Comparison of ENCODE assay signal across 13 cellular contexts in the genomic region with DNA sequence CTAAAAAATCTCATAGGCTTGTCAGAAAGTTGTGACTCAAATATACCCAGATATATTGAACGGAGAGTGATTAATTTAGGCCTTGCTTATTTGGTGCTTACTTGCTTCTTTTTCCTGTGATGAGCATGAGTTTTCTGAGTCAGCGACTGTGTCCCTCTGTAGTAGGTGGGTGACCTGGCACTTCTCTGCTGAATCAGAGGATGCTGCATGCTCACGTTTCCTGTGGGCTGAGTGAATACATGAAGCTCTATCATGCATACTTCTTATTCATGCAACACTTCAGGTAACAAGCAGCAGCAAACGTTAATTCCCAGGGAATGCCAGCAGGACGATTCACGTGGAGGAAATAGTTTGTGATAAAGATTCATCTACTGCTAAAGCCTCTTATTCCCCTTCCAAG.
DNase-seq lines count a peak whose midpoint lies in the region; ATAC-seq and TF ChIP-seq lines count a peak whose summit lies in the region.
"Had no signal": no experiment of that assay in that cellular context is flagged by ENCODE, and none has a peak within 500 bp of the region (broad histone marks: within the 10 kb centered on the region; RNA-seq: fewer than 3 reads in every experiment).

No MANE protein-coding gene starts in this region.

- no peaks in the 10 kb centered on the region for H3K36me3 ChIP-seq in RWPE2 (ENCODE audit: low read depth)
- H3K36me3 ChIP-seq: cardiac muscle cell, prostate gland had no signal

- H3K9me3 ChIP-seq in RWPE2 (ENCODE audit: severe bottlenecking), result no peaks in the 10 kb centered on the region
- H3K9me3 ChIP-seq: prostate gland had no signal

- peaks cover 14% of the 10 kb centered on the region for H3K4me1 ChIP-seq in RWPE2 (ENCODE audit: insufficient read depth, poor library complexity, severe bottlenecking)
- H3K4me1 ChIP-seq: prostate gland had no signal

- ATAC-seq in RWPE2 (ENCODE audit: low read depth) (peak; percentile 96), HG03469 (IDR thresholded peaks at IDR 0.05; ENCODE audit: unreplicated experiment) (no peak), GM18520 (IDR thresholded peaks at IDR 0.05; ENCODE audit: unreplicated experiment) (no peak)

- DNase-seq in activated effector memory CD4-positive, alpha-beta T cell treated with anti-CD3 and anti-CD28 coated beads, Interleukin-2, amount 50 U/mL, for 16 hours, result peak; percentile 74
- no peak for DNase-seq in activated effector memory CD4-positive, alpha-beta T cell treated with Interleukin-2 at 50 U/mL for 16 hours
- DNase-seq in RWPE2 (ENCODE audit: low spot score), result peak; percentile 68
- peak; percentile 54 for DNase-seq in fibroblast of mammary gland (ENCODE audit: low read depth)
- peak; percentile 4 to 30 for DNase-seq in stimulated activated CD4-positive, alpha-beta T cell treated with anti-CD3 and anti-CD28 coated beads, Interleukin-4, amount 100 ng/mL, for 48 hours (ENCODE audit: low read depth in 2 of 2)
- no peak for DNase-seq in mesenteric fat pad (ENCODE audit: low spot score)
- DNase-seq: erythroblast, NCI-H1436 treated with DMSO at 0.1 percent for 48 hours, SW 1271 had no signal

- H3K4me3 ChIP-seq in RWPE2 (ENCODE audit: severe bottlenecking), result no peak overlapping the region
- no peak overlapping the region for H3K4me3 ChIP-seq in fibroblast of mammary gland (ENCODE audit: control insufficient read depth, low read depth, low read length)
- H3K4me3 ChIP-seq: cardiac muscle cell, prostate gland had no signal

- TF ChIP-seq CTCF in RWPE2 (IDR thresholded peaks at IDR 0.05; ENCODE audit: poor library complexity, severe bottlenecking), result no peak
- TF ChIP-seq CTCF in fibroblast of mammary gland (conservative IDR thresholded peaks at IDR 0.05; ENCODE audit: control insufficient read depth, insufficient read depth, low read depth, low read length), result no peak

- peak overlapping the region; percentile 70 for H3K27ac ChIP-seq in RWPE2 (ENCODE audit: poor library complexity, severe bottlenecking)
- H3K27ac ChIP-seq: cardiac muscle cell, prostate gland had no signal

- H3K27me3 ChIP-seq in RWPE2 (ENCODE audit: insufficient read depth, poor library complexity, severe bottlenecking), result no peaks in the 10 kb centered on the region
- H3K27me3 ChIP-seq: cardiac muscle cell had no signal

Comparison
In these comparisons a context has a peak if more than half of its experiments do, and no peak if none do; other contexts are left out.
1. DNase-seq: peak in activated effector memory CD4-positive, alpha-beta T cell treated with anti-CD3 and anti-CD28 coated beads, Interleukin-2, amount 50 U/mL, for 16 hours (single experiment), RWPE2 (single experiment), fibroblast of mammary gland (single experiment) and stimulated activated CD4-positive, alpha-beta T cell treated with anti-CD3 and anti-CD28 coated beads, Interleukin-4, amount 100 ng/mL, for 48 hours (2 of 2); none in activated effector memory CD4-positive, alpha-beta T cell treated with Interleukin-2 at 50 U/mL for 16 hours (single experiment) and mesenteric fat pad (single experiment).